8 cellular contexts compared by ENCODE assay signal in the genomic region with DNA sequence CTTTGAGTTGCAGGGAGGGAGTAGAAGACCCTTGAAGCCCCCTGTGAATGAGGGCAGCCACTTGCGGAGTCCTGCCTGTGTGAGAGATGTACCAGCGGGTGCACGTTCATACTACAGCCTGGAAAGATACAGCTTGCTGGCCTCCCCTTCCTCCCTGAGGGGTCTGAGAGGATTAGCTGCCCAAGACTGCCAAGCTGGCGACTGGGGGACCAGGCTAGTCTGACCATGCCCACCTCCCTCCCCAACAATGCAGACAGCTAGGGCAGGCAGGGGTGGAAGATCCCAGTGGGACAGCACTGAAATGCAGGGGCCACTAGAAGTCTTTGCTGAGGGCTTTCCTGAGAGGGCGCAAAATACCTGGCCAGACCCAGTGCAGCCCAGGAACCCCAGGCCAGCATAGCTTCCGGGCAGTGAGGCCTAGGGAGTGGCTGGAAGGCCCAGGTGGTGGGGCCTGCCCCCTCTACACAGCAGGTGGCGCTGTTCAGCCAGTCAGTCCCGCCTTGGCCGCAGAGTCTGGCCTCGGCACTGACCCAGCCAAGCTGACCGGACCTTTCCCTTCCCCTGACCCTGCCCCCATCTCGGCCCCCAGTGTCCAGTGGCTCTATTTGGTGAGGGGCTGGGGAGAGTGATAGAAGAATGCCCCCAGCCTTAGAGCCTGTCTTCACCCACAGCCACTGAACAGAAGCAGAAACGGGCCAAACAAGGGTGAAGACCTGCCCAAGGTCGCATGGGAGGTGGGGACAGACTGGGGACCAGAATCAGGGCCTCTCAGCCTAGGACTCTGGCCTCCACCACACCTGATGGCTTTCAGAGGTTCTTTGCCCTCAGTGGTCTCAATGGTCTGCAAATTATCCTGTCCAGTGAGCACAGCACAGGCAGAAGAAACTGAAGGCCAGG. TPM values are rescaled to one million over a fixed set of nuclear protein-coding genes. Genes with fewer than 3 reads are reported as not detected.
A peak's percentile ranks its signal among the peaks of the same experiment; 100 is the strongest.
DNase-seq lines count a peak whose midpoint lies in the region; ATAC-seq and TF ChIP-seq lines count a peak whose summit lies in the region.

No MANE protein-coding gene starts in this region.

- H3K79me2 ChIP-seq in HCT116 (ENCODE audit: insufficient read depth, low read length), result peaks cover under 1% of the 10 kb centered on the region; the same call in 1 of the 2 replicates

- H3K4me3 ChIP-seq in HCT116 (replicated peaks in 1 of 2; ENCODE audit: low read depth in 1 of 2, low read length in 2 of 2) (no peak overlapping the region), fibroblast of villous mesenchyme (ENCODE audit: low read depth, low read length) (no peak overlapping the region), vagina (no peak overlapping the region)

- H3K27me3 ChIP-seq in HCT116 (ENCODE audit: insufficient read depth, low read length) (no peaks in the 10 kb centered on the region), vagina (no peaks in the 10 kb centered on the region)

- no peak overlapping the region for H2AFZ ChIP-seq in HCT116 (ENCODE audit: low read depth, low read length, poor library complexity, severe bottlenecking)

- no peak overlapping the region for H3K9ac ChIP-seq in HCT116 (ENCODE audit: low read length)

- no peak for TF ChIP-seq RAD21 in HCT116 (IDR thresholded peaks at IDR 0.05; ENCODE audit: low read depth)

- H3K27me3 Mint-ChIP-seq in activated T-cell treated with anti-CD3 and anti-CD28 coated beads, Interleukin-2, amount 50 U/mL, for 72 hours (ENCODE audit: low read depth), result peaks cover 17% of the 10 kb centered on the region
- peaks cover 8% of the 10 kb centered on the region in 2 donors for H3K27me3 Mint-ChIP-seq in natural killer cell treated with Interleukin-12 subunit alpha and Interleukin-12 subunit beta and Interleukin-15 and Interleukin-18, amount 100 ng/mL, for 72 hours

- TF ChIP-seq POLR2A in HCT116 (IDR thresholded peaks at IDR 0.05; ENCODE audit: borderline replicate concordance, extremely low read depth, insufficient read depth, insufficient read length) (no peak), vagina (IDR thresholded peaks at IDR 0.05) (no peak)

- peak overlapping the region; percentile 21; the same call in 1 of the 2 replicates for H3K27ac ChIP-seq in HCT116 (ENCODE audit: low read depth, low read length)
- no peak overlapping the region for H3K27ac ChIP-seq in vagina

- H3K4me1 ChIP-seq in HCT116 (ENCODE audit: control insufficient read depth in 1 of 2, insufficient read depth in 2 of 2, low read length in 2 of 2) (peaks cover 6 to 24% of the 10 kb centered on the region in 2 experiments; a peak in 2 of 4 replicates), vagina (peaks cover 10% of the 10 kb centered on the region)

- CTCF ChIA-PET in HCT116 (lab: Charles Lee), result interaction anchor here (0.6 to 2.0 kb wide), 23 partner anchors 9 to 365 kb away, joined by 3 to 20 read pairs (median 6); a partner anchor contains a TSS

- intact Hi-C loops in HCT116 (cut with micrococcal nuclease), result loop anchor here (1.0 to 2.0 kb wide), 3 partner anchors 29 to 361 kb away; no protein-coding TSS in a partner anchor
- intact Hi-C loops in vagina (cut with DNase I), result no loop called here

- no peak overlapping the region for H3K4me3 Mint-ChIP-seq in activated T-cell treated with anti-CD3 and anti-CD28 coated beads, Interleukin-2, amount 50 U/mL, for 72 hours
- H3K4me3 Mint-ChIP-seq in natural killer cell treated with Interleukin-12 subunit alpha and Interleukin-12 subunit beta and Interleukin-15 and Interleukin-18, amount 100 ng/mL, for 72 hours, result no peak overlapping the region

- no peak overlapping the region for H3K27ac Mint-ChIP-seq in activated T-cell treated with anti-CD3 and anti-CD28 coated beads, Interleukin-2, amount 50 U/mL, for 72 hours
- H3K27ac Mint-ChIP-seq in natural killer cell treated with Interleukin-12 subunit alpha and Interleukin-12 subunit beta and Interleukin-15 and Interleukin-18, amount 100 ng/mL, for 72 hours, result no peak overlapping the region

- H3K36me3 Mint-ChIP-seq in activated T-cell treated with anti-CD3 and anti-CD28 coated beads, Interleukin-2, amount 50 U/mL, for 72 hours (ENCODE audit: insufficient read depth in 2 of 2), result no peaks in the 10 kb centered on the region
- H3K36me3 Mint-ChIP-seq in natural killer cell treated with Interleukin-12 subunit alpha and Interleukin-12 subunit beta and Interleukin-15 and Interleukin-18, amount 100 ng/mL, for 72 hours, result no peaks in the 10 kb centered on the region

- no TSS peak for BruUV-seq in HCT116 (replicated peaks; lab: Mats Ljungman, UMichigan)

- TF ChIP-seq CTCF in HCT116 (IDR thresholded peaks at IDR 0.05 in 2 of 3, conservative IDR thresholded peaks at IDR 0.05 in 1 of 3; ENCODE audit: borderline replicate concordance in 1 of 3, insufficient read depth in 1 of 3, low read depth in 2 of 3, low read length in 2 of 3) (peak in 2 of 3 experiments; percentile 85 to 94; a peak in 4 of 6 replicates), fibroblast of villous mesenchyme (IDR thresholded peaks at IDR 0.05; ENCODE audit: insufficient read depth, low read depth, low read length) (peak; percentile 72), vagina (IDR thresholded peaks at IDR 0.05) (peak; percentile 40 to 62 (median 58))

- no peaks in the 10 kb centered on the region for H3K9me3 Mint-ChIP-seq in activated T-cell treated with anti-CD3 and anti-CD28 coated beads, Interleukin-2, amount 50 U/mL, for 72 hours
- no peaks in the 10 kb centered on the region for H3K9me3 Mint-ChIP-seq in natural killer cell treated with Interleukin-12 subunit alpha and Interleukin-12 subunit beta and Interleukin-15 and Interleukin-18, amount 100 ng/mL, for 72 hours

- RAD21 ChIA-PET in HCT116 (lab: Charles Lee; ENCODE audit: low non-redundant PET in 1 of 2, low total read pairs in 2 of 2, uncharacterized antibody in 2 of 2, unreplicated experiment in 2 of 2), result interaction anchor here (0.6 to 1.7 kb wide), 8 partner anchors 18 to 361 kb away, joined by 3 to 8 read pairs (median 4); no protein-coding TSS in a partner anchor

- H3K4me1 Mint-ChIP-seq in activated T-cell treated with anti-CD3 and anti-CD28 coated beads, Interleukin-2, amount 50 U/mL, for 72 hours (ENCODE audit: low read depth), result no peaks in the 10 kb centered on the region
- H3K4me1 Mint-ChIP-seq in natural killer cell treated with Interleukin-12 subunit alpha and Interleukin-12 subunit beta and Interleukin-15 and Interleukin-18, amount 100 ng/mL, for 72 hours (ENCODE audit: low read depth in 2 of 2), result peaks cover 6 to 8% of the 10 kb centered on the region in 2 donors

- H3K36me3 ChIP-seq in HCT116 (ENCODE audit: control insufficient read depth in 1 of 2, insufficient read depth in 2 of 2, low read length in 2 of 2) (no peaks in the 10 kb centered on the region), vagina (no peaks in the 10 kb centered on the region)

- POLR2A ChIA-PET in HCT116 (lab: Charles Lee), result interaction anchor here (0.7 to 1.1 kb wide), 2 partner anchors 14 to 31 kb away, joined by 3 read pairs; no protein-coding TSS in a partner anchor

- H3K9me3 ChIP-seq in HCT116 (ENCODE audit: control insufficient read depth in 1 of 2, insufficient read depth in 1 of 2, low read depth in 1 of 2, low read length in 2 of 2), result no peaks in the 10 kb centered on the region
- H3K9me3 ChIP-seq in vagina, result no peaks in the 10 kb centered on the region

- no peaks in the 10 kb centered on the region for H3K9me2 ChIP-seq in HCT116 (ENCODE audit: insufficient read depth)

- DNase-seq in DMS53 treated with DMSO at 0.1 percent for 48 hours (lab: John Stamatoyannopoulos, UW; ENCODE audit: unreplicated experiment) (peak; percentile 58), HCT116 (ENCODE audit: low read depth, low spot score) (peak; percentile 48), NCI-H774 (lab: John Stamatoyannopoulos, UW) (peak; percentile 59), fibroblast of villous mesenchyme (ENCODE audit: low read depth) (peak; percentile 58), vagina (ENCODE audit: extremely low spot score in 2 of 2) (no peak)
- peak; percentile 66 to 68 for DNase-seq in activated T-cell treated with anti-CD3 and anti-CD28 coated beads, Interleukin-2, amount 50 U/mL, for 72 hours
- DNase-seq in natural killer cell treated with Interleukin-12 subunit alpha and Interleukin-12 subunit beta and Interleukin-15 and Interleukin-18, amount 100 ng/mL, for 72 hours (ENCODE audit: low spot score), result no peak

- peak overlapping the region; percentile 27 for H3K4me2 ChIP-seq in HCT116 (ENCODE audit: low read length)

- no peaks in the 10 kb centered on the region for H4K20me1 ChIP-seq in HCT116 (ENCODE audit: insufficient read depth)

- ATAC-seq in HCT116 (peak; percentile 83), HG02852 (IDR thresholded peaks at IDR 0.05; ENCODE audit: unreplicated experiment) (no peak)
- ATAC-seq in activated T-cell treated with anti-CD3 and anti-CD28 coated beads, Interleukin-2, amount 50 U/mL, for 72 hours (replicated peaks in 1 of 2), result peak; percentile 64
- peak; percentile 55 to 75 for ATAC-seq in natural killer cell treated with Interleukin-12 subunit alpha and Interleukin-12 subunit beta and Interleukin-15 and Interleukin-18, amount 100 ng/mL, for 72 hours

TF ChIP-seq in HCT116, 20 proteins besides CTCF, POLR2A, EP300 and RAD21:
- TF ChIP-seq CEBPB (IDR thresholded peaks at IDR 0.05; ENCODE audit: low read depth) (no peak), ZFX (IDR thresholded peaks at IDR 0.05) (peak; percentile 34; the same call in 1 of the 2 replicates)
TF ChIP-seq in HCT116: peak in this region for 1.

RNA-seq across cellular contexts. Expression of a gene that starts 4.8 kb away (rescaled TPM):
- total RNA-seq in HCT116 (2021; ENCODE audit: unreplicated experiment) (52.3 TPM), fibroblast of villous mesenchyme (2.6 and 9.7 TPM in 2 replicates), vagina (0.25 TPM)
- polyA plus RNA-seq in HCT116 (2012), result 49.0 and 50.1 TPM in 2 replicates
- 1 to 10 TPM; 2.2 to 2.9 TPM for total RNA-seq in activated T-cell treated with anti-CD3 and anti-CD28 coated beads, Interleukin-2, amount 50 U/mL, for 72 hours
- total RNA-seq in natural killer cell treated with Interleukin-12 subunit alpha and Interleukin-12 subunit beta and Interleukin-15 and Interleukin-18, amount 100 ng/mL, for 72 hours, result 1 to 10 TPM; 3.7 to 5.5 TPM

RNA-seq across cellular contexts. Expression of a gene that starts 44.8 kb away (rescaled TPM):
- total RNA-seq in HCT116 (2021; ENCODE audit: unreplicated experiment) (160 TPM), fibroblast of villous mesenchyme (40.6 and 76.4 TPM in 2 replicates), vagina (47.9 TPM)
- 403 and 404 TPM in 2 replicates for polyA plus RNA-seq in HCT116 (2012)
- 100 to 1,000 TPM; 146 to 169 TPM for total RNA-seq in activated T-cell treated with anti-CD3 and anti-CD28 coated beads, Interleukin-2, amount 50 U/mL, for 72 hours
- 100 to 1,000 TPM; 119 to 133 TPM for total RNA-seq in natural killer cell treated with Interleukin-12 subunit alpha and Interleukin-12 subunit beta and Interleukin-15 and Interleukin-18, amount 100 ng/mL, for 72 hours

RNA-seq across cellular contexts. Expression of a gene that starts 45.1 kb away (rescaled TPM):
- total RNA-seq in HCT116 (2021; ENCODE audit: unreplicated experiment) (89.5 TPM), fibroblast of villous mesenchyme (23.8 and 27.6 TPM in 2 replicates), vagina (9.6 TPM)
- 53.8 and 55.2 TPM in 2 replicates for polyA plus RNA-seq in HCT116 (2012)
- 10 to 100 TPM; 55.4 to 64.7 TPM for total RNA-seq in activated T-cell treated with anti-CD3 and anti-CD28 coated beads, Interleukin-2, amount 50 U/mL, for 72 hours
- total RNA-seq in natural killer cell treated with Interleukin-12 subunit alpha and Interleukin-12 subunit beta and Interleukin-15 and Interleukin-18, amount 100 ng/mL, for 72 hours, result 100 to 1,000 TPM in 1 of 2 donors, 10 to 100 TPM in 1; 75.8 to 155 TPM

Comparison
In these comparisons a context has a peak if more than half of its experiments do, and no peak if none do; other contexts are left out.
1. DNase-seq: peak in DMS53 treated with DMSO at 0.1 percent for 48 hours (single experiment), HCT116 (single experiment), NCI-H774 (single experiment), activated T-cell treated with anti-CD3 and anti-CD28 coated beads, Interleukin-2, amount 50 U/mL, for 72 hours (2 of 2) and fibroblast of villous mesenchyme (single experiment); none in natural killer cell treated with Interleukin-12 subunit alpha and Interleukin-12 subunit beta and Interleukin-15 and Interleukin-18, amount 100 ng/mL, for 72 hours (single experiment) and vagina (0 of 2).
2. Peak in every context shown above with its lines, with median percentiles within 50 percentile points of each other: CTCF ChIP-seq.